ENCODE assay signal across 8 cellular contexts in genomic region chr4:48268956-48269860, GRCh38. TPM values are rescaled to one million over a fixed set of nuclear protein-coding genes. Genes with fewer than 3 reads are reported as not detected.
A peak's percentile ranks its signal among the peaks of the same experiment; 100 is the strongest.
DNase-seq lines count a peak whose midpoint lies in the region; ATAC-seq and TF ChIP-seq lines count a peak whose summit lies in the region.

TSS of gene TEC (minus strand) at chr4:48269838. CDS start at chr4:48228614, 41,224 bp downstream.

- no peaks in the 10 kb centered on the region; the same call in 1 of the 2 replicates for H3K36me3 ChIP-seq in GM06990 (ENCODE audit: control insufficient read depth, insufficient read depth, low read length)
- H3K36me3 ChIP-seq in lower lobe of right lung: no peaks in the 10 kb centered on the region

- ATAC-seq in GM21528 (IDR thresholded peaks at IDR 0.05; ENCODE audit: low FRiP score, unreplicated experiment) (peak; percentile 29), lower lobe of right lung (peak; percentile 78 to 81)

- H3K27me3 ChIP-seq in GM06990 (replicated peaks; ENCODE audit: control insufficient read depth, insufficient read depth, low read length) (no peaks in the 10 kb centered on the region), lower lobe of right lung (ENCODE audit: low read depth) (no peaks in the 10 kb centered on the region)

- H3K27ac ChIP-seq in lower lobe of right lung: peak within 1 kb of the TSS; percentile 91

- TF ChIP-seq CTCF in GM06990 (IDR thresholded peaks at IDR 0.05; ENCODE audit: insufficient read depth, low read length, poor library complexity, severe bottlenecking) (no peak), lower lobe of right lung (IDR thresholded peaks at IDR 0.05) (no peak)

- DNase-seq in GM06990 (ENCODE audit: extremely low read depth, insufficient read length) (no peak), HuH-7 (ENCODE audit: low spot score) (peak; percentile 46), T1000 (lab: John Stamatoyannopoulos, UW) (peak; percentile 71), dermis blood vessel endothelial cell (peak; percentile 29), lower lobe of right lung (peak; percentile 84), NCI-H1092 (lab: John Stamatoyannopoulos, UW) (no peak)
- DNase-seq in stimulated activated CD8-positive, alpha-beta memory T cell treated with anti-CD3 and anti-CD28 coated beads, Interleukin-15, amount 100 ng/mL, for 24 hours (ENCODE audit: low read depth): peak; percentile 6

- H3K4me3 ChIP-seq in GM06990 (replicated peaks; ENCODE audit: low read depth, low read length) (peak within 1 kb of the TSS; percentile 94), lower lobe of right lung (peak within 1 kb of the TSS; percentile 87)

- peaks cover 15% of the 10 kb centered on the region for H3K4me1 ChIP-seq in lower lobe of right lung

- intact Hi-C loops in lower lobe of right lung (cut with DNase I): no loop called here

- no peaks in the 10 kb centered on the region for H3K9me3 ChIP-seq in lower lobe of right lung

RNA-seq across cellular contexts. Expression of gene TEC, which starts in this region (rescaled TPM):
- total RNA-seq in dermis blood vessel endothelial cell (1.7 and 1.9 TPM in 2 replicates), lower lobe of right lung (7.4 TPM)

Comparison
In these comparisons a context has a peak if more than half of its experiments do, and no peak if none do; other contexts are left out.
1. DNase-seq: peak in HuH-7 (single experiment), T1000 (single experiment), dermis blood vessel endothelial cell (single experiment), lower lobe of right lung (single experiment) and stimulated activated CD8-positive, alpha-beta memory T cell treated with anti-CD3 and anti-CD28 coated beads, Interleukin-15, amount 100 ng/mL, for 24 hours (single experiment); none in GM06990 (single experiment) and NCI-H1092 (single experiment).